Comparison of ENCODE assay signal across 29 cellular contexts in genomic region chr4:66794635-66795034, GRCh38.
"Had no signal": no experiment of that assay in that cellular context is flagged by ENCODE, and none has a peak within 500 bp of the region (broad histone marks: within the 10 kb centered on the region; RNA-seq: fewer than 3 reads in every experiment).

No MANE protein-coding gene starts in this region.

- H3K27ac Mint-ChIP-seq: stimulated activated effector memory CD8-positive, alpha-beta T cell treated with anti-CD3 and anti-CD28 coated beads, Interleukin-12 subunit alpha, Interleukin-12 subunit beta, amount 100 ng/mL, for 72 hours; stimulated activated memory B cell treated with anti-CD40 and anti-IgM and Interleukin-4, amounts not matched to agents 10 μg/mL and 1 μg/mL and 100 μg/mL, for 72 hours; stimulated activated naive B cell treated with anti-CD40 and anti-IgM and Interleukin-4, amounts not matched to agents 10 μg/mL and 1 μg/mL and 100 μg/mL, for 72 hours; stimulated activated naive CD8-positive, alpha-beta T cell treated with anti-CD3 and anti-CD28 coated beads, Interleukin-15, amount 100 ng/mL, for 72 hours; stimulated activated naive CD8-positive, alpha-beta T cell treated with anti-CD3 and anti-CD28 coated beads, Interleukin-15, Interleukin-2, amounts not matched to agents 100 ng/mL and 50 ng/mL, for 24 hours; type B pancreatic cell had no signal

- H3K4me3 Mint-ChIP-seq: stimulated activated effector memory CD8-positive, alpha-beta T cell treated with anti-CD3 and anti-CD28 coated beads, Interleukin-12 subunit alpha, Interleukin-12 subunit beta, amount 100 ng/mL, for 72 hours; stimulated activated memory B cell treated with anti-CD40 and anti-IgM and Interleukin-4, amounts not matched to agents 10 μg/mL and 1 μg/mL and 100 μg/mL, for 72 hours; stimulated activated naive B cell treated with anti-CD40 and anti-IgM and Interleukin-4, amounts not matched to agents 10 μg/mL and 1 μg/mL and 100 μg/mL, for 72 hours; stimulated activated naive CD8-positive, alpha-beta T cell treated with anti-CD3 and anti-CD28 coated beads, Interleukin-15, amount 100 ng/mL, for 72 hours; stimulated activated naive CD8-positive, alpha-beta T cell treated with anti-CD3 and anti-CD28 coated beads, Interleukin-15, Interleukin-2, amounts not matched to agents 100 ng/mL and 50 ng/mL, for 24 hours; type B pancreatic cell had no signal

- H3K4me3 ChIP-seq: stomach, suprapubic skin, testis, thoracic aorta, thyroid gland, tibial artery, tibial nerve, transverse colon, upper lobe of left lung, upper lobe of right lung, uterus, vagina had no signal

- H3K9me3 ChIP-seq: stomach, suprapubic skin, testis, thoracic aorta, thyroid gland, tibial artery, tibial nerve, transverse colon, upper lobe of left lung, upper lobe of right lung, uterus, vagina had no signal

- ATAC-seq: stimulated activated effector memory CD8-positive, alpha-beta T cell treated with anti-CD3 and anti-CD28 coated beads, Interleukin-12 subunit alpha, Interleukin-12 subunit beta, amount 100 ng/mL, for 72 hours; stimulated activated memory B cell treated with anti-CD40 and anti-IgM and Interleukin-4, amounts not matched to agents 10 μg/mL and 1 μg/mL and 100 μg/mL, for 72 hours; stimulated activated naive B cell treated with anti-CD40 and anti-IgM and Interleukin-4, amounts not matched to agents 10 μg/mL and 1 μg/mL and 100 μg/mL, for 72 hours; stimulated activated naive CD8-positive, alpha-beta T cell treated with anti-CD3 and anti-CD28 coated beads, Interleukin-15, amount 100 ng/mL, for 72 hours; stimulated activated naive CD8-positive, alpha-beta T cell treated with anti-CD3 and anti-CD28 coated beads, Interleukin-15, Interleukin-2, amounts not matched to agents 100 U/mL and 50 U/mL, for 24 hours; upper lobe of right lung had no signal

- H3K27ac ChIP-seq: stomach, suprapubic skin, testis, thoracic aorta, thyroid gland, tibial artery, tibial nerve, transverse colon, upper lobe of left lung, upper lobe of right lung, uterus, vagina had no signal

- H3K36me3 ChIP-seq: stomach, suprapubic skin, thoracic aorta, thyroid gland, tibial artery, tibial nerve, transverse colon, upper lobe of left lung, upper lobe of right lung, uterus, vagina had no signal

- H3K9me3 Mint-ChIP-seq: stimulated activated memory B cell treated with anti-CD40 and anti-IgM and Interleukin-4, amounts not matched to agents 10 μg/mL and 1 μg/mL and 100 μg/mL, for 72 hours; stimulated activated naive CD8-positive, alpha-beta T cell treated with anti-CD3 and anti-CD28 coated beads, Interleukin-15, Interleukin-2, amounts not matched to agents 100 ng/mL and 50 ng/mL, for 24 hours; type B pancreatic cell had no signal

- DNase-seq: stimulated activated CD4-positive, alpha-beta T cell treated with anti-CD3 and anti-CD28 coated beads, Interleukin-2, amount 100 ng/mL, for 48 hours; stimulated activated CD4-positive, alpha-beta T cell treated with anti-CD3 and anti-CD28 coated beads, Interleukin-4, amount 100 ng/mL, for 1 hour; stimulated activated CD4-positive, alpha-beta T cell treated with anti-CD3 and anti-CD28 coated beads, Interleukin-4, amount 100 ng/mL, for 24 hours; stimulated activated CD4-positive, alpha-beta T cell treated with anti-CD3 and anti-CD28 coated beads, Interleukin-4, amount 100 ng/mL, for 4 hours; stimulated activated CD8-positive, alpha-beta memory T cell treated with anti-CD3 and anti-CD28 coated beads, Interleukin-4, amount 100 ng/mL, for 48 hours; stimulated activated naive B cell treated with anti-CD40 and anti-IgM and Interleukin-4, amounts not matched to agents 10 μg/mL and 1 μg/mL and 100 μg/mL, for 72 hours; stimulated activated naive CD4-positive, alpha-beta T cell; stimulated activated naive CD4-positive, alpha-beta T cell treated with Interleukin-2 at 50 U/mL for 16 hours; stimulated activated naive CD8-positive, alpha-beta T cell treated with anti-CD3 and anti-CD28 coated beads, Interleukin-15, amount 100 ng/mL, for 72 hours; stimulated activated naive CD8-positive, alpha-beta T cell treated with anti-CD3 and anti-CD28 coated beads, Interleukin-15, Interleukin-2, amounts not matched to agents 100 U/mL and 50 U/mL, for 24 hours; stomach; substantia nigra; testis; thyroid gland; tibial artery; transverse colon; trophoblast cell; upper lobe of left lung; upper lobe of right lung; uterus had no signal

- H3K4me1 ChIP-seq: stomach, suprapubic skin, testis, thyroid gland, tibial artery, tibial nerve, transverse colon, upper lobe of left lung, upper lobe of right lung, uterus, vagina had no signal

- H3K27me3 Mint-ChIP-seq: stimulated activated memory B cell treated with anti-CD40 and anti-IgM and Interleukin-4, amounts not matched to agents 10 μg/mL and 1 μg/mL and 100 μg/mL, for 72 hours; stimulated activated naive B cell treated with anti-CD40 and anti-IgM and Interleukin-4, amounts not matched to agents 10 μg/mL and 1 μg/mL and 100 μg/mL, for 72 hours; stimulated activated naive CD8-positive, alpha-beta T cell treated with anti-CD3 and anti-CD28 coated beads, Interleukin-15, amount 100 ng/mL, for 72 hours; stimulated activated naive CD8-positive, alpha-beta T cell treated with anti-CD3 and anti-CD28 coated beads, Interleukin-15, Interleukin-2, amounts not matched to agents 100 ng/mL and 50 ng/mL, for 24 hours; type B pancreatic cell had no signal

- FAIRE-seq: urothelium cell line had no signal

- H3K36me3 Mint-ChIP-seq: stimulated activated effector memory CD8-positive, alpha-beta T cell treated with anti-CD3 and anti-CD28 coated beads, Interleukin-12 subunit alpha, Interleukin-12 subunit beta, amount 100 ng/mL, for 72 hours; stimulated activated memory B cell treated with anti-CD40 and anti-IgM and Interleukin-4, amounts not matched to agents 10 μg/mL and 1 μg/mL and 100 μg/mL, for 72 hours; stimulated activated naive B cell treated with anti-CD40 and anti-IgM and Interleukin-4, amounts not matched to agents 10 μg/mL and 1 μg/mL and 100 μg/mL, for 72 hours; type B pancreatic cell had no signal

- H3K4me1 Mint-ChIP-seq: stimulated activated effector memory CD8-positive, alpha-beta T cell treated with anti-CD3 and anti-CD28 coated beads, Interleukin-12 subunit alpha, Interleukin-12 subunit beta, amount 100 ng/mL, for 72 hours; stimulated activated memory B cell treated with anti-CD40 and anti-IgM and Interleukin-4, amounts not matched to agents 10 μg/mL and 1 μg/mL and 100 μg/mL, for 72 hours; stimulated activated naive B cell treated with anti-CD40 and anti-IgM and Interleukin-4, amounts not matched to agents 10 μg/mL and 1 μg/mL and 100 μg/mL, for 72 hours; stimulated activated naive CD8-positive, alpha-beta T cell treated with anti-CD3 and anti-CD28 coated beads, Interleukin-15, amount 100 ng/mL, for 72 hours had no signal

- H3K27me3 ChIP-seq: stomach, suprapubic skin, testis, thyroid gland, tibial artery, tibial nerve, transverse colon, upper lobe of left lung, upper lobe of right lung, uterus, vagina had no signal
